1 cellular context compared by ENCODE assay signal in the genomic region with DNA sequence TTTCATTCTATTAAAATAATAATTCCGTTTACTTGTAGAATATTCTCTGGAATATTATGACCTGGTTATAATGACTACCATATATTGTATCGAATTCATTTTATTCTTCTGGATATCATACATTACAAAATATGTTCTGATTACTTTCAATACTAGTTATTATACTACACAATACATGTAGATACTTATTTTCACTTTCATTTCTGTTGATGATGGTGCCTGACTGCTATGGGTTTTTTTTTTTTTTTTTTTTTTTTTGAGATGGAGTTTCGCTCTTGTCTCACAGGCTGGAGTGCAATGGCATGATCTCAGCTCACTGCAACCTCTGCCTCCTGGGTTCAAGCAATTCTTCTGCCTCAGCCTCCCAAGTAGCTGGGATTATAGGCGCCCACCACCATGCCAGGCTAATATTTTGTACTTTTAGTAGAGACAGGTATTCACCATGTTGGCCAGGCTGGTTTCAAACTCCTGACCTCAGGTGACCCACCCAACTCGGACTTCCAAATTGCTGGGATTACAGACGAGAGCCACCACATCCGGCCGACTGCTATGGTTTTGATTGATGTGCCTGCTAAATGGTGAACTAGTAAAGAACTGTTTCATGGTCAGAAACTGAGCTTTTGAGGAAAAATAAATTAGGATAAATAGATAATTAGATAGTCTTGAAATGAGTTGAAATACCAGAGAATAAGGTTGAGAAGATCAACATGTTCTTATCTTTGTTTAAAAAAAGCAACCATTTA.
TF ChIP-seq lines count a peak whose summit lies in the region.

No MANE protein-coding gene starts in this region.

TF ChIP-seq in HEK293T, 16 proteins besides CTCF, POLR2A, EP300 and RAD21 (continued from another document):
- TF ChIP-seq, protein P1, sequence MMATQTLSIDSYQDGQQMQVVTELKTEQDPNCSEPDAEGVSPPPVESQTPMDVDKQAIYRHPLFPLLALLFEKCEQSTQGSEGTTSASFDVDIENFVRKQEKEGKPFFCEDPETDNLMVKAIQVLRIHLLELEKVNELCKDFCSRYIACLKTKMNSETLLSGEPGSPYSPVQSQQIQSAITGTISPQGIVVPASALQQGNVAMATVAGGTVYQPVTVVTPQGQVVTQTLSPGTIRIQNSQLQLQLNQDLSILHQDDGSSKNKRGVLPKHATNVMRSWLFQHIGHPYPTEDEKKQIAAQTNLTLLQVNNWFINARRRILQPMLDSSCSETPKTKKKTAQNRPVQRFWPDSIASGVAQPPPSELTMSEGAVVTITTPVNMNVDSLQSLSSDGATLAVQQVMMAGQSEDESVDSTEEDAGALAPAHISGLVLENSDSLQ (IDR thresholded peaks at IDR 0.05): peak; percentile 43; the same call in 1 of the 2 replicates
